Comparison of ENCODE assay signal across 1 cellular context in the genomic region with DNA sequence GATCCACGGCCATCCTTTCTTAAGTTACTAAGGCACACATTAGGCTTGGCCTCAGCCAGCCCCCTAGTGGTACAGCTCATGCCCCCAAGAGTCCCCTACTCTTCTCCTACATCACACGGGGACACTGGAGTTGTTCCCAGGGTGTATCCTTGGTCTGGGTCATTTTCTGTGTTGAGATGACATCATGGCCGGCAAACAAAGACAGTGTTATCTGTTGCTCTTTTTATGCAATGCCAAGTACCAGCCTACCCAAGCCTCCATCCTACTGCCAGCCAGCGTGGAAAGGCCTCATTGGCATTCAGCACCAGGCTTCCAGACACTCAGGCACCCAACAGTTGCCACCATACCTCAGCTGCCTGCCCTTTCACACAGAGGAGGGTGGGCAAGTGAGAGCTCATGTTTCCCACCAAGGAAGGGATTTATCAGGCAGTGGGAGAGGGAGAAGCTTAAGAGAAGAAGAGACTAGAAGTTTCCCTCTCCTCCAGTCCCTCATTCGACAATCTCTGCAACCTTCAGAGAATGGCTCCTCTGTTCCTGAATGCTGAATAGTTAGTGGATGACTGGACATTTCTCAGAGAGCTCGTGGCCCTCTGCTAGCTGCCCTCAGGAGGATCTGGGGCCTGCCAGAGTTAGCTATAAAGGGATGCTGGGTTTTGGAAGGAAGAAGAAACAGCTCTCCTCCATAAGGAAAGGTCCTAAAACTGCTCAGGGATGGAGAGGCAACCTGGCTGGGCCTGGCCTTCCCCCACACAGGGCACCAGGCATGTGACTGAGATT.
TF ChIP-seq lines count a peak whose summit lies in the region.

No MANE protein-coding gene starts in this region.

TF ChIP-seq in H1, 55 proteins besides CTCF, POLR2A, EP300 and RAD21:
- TF ChIP-seq RFX5 (IDR thresholded peaks at IDR 0.05; ENCODE audit: borderline replicate concordance, low read depth, low read length) (no peak), SP2 (IDR thresholded peaks at IDR 0.05; ENCODE audit: low read length) (no peak), CBX8 (IDR thresholded peaks at IDR 0.05; ENCODE audit: borderline replicate concordance, low read depth, low read length) (no peak)
